1 cellular context compared by ENCODE assay signal in the genomic region with DNA sequence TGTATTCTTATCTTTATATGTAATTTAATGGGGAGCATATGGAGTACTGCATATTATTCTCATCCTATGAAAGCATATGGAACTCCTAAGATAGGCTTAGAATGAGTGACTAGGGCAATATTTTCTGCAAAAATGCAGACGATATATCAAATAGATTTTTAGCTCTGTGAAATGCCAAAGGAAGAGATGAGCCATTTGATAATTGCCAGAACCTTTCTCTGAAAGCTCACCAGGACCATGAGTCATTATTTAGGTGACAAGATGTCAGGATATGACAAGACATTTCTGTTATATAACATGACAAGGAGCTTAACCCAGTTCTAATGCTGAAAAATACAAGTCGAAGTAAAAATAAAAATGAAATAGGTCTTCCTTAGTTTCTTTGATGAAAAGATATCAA.
TF ChIP-seq lines count a peak whose summit lies in the region.

No MANE protein-coding gene starts in this region.

TF ChIP-seq in SK-N-SH, 30 proteins besides CTCF, POLR2A, EP300 and RAD21 (continued from another document):
- TF ChIP-seq POLR2AphosphoS5 (IDR thresholded peaks at IDR 0.05; ENCODE audit: low read depth, low read length), result peak; percentile 96
- TF ChIP-seq FOXJ3 (CRISPR knock-in tag; IDR thresholded peaks at IDR 0.05), result peak; percentile 48; the same call in 1 of the 2 replicates
- TF ChIP-seq RCOR1 (IDR thresholded peaks at IDR 0.05; ENCODE audit: low read length), result peak; percentile 83
- peak; percentile 89 for TF ChIP-seq FOSL2 (IDR thresholded peaks at IDR 0.05; ENCODE audit: borderline replicate concordance, low read depth)
- TF ChIP-seq TAF1 (IDR thresholded peaks at IDR 0.05; ENCODE audit: borderline replicate concordance, low read depth, low read length), result peak; percentile 35; the same call in 1 of the 2 replicates
- TF ChIP-seq, protein P1, sequence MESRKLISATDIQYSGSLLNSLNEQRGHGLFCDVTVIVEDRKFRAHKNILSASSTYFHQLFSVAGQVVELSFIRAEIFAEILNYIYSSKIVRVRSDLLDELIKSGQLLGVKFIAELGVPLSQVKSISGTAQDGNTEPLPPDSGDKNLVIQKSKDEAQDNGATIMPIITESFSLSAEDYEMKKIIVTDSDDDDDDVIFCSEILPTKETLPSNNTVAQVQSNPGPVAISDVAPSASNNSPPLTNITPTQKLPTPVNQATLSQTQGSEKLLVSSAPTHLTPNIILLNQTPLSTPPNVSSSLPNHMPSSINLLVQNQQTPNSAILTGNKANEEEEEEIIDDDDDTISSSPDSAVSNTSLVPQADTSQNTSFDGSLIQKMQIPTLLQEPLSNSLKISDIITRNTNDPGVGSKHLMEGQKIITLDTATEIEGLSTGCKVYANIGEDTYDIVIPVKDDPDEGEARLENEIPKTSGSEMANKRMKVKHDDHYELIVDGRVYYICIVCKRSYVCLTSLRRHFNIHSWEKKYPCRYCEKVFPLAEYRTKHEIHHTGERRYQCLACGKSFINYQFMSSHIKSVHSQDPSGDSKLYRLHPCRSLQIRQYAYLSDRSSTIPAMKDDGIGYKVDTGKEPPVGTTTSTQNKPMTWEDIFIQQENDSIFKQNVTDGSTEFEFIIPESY (IDR thresholded peaks at IDR 0.05; ENCODE audit: borderline replicate concordance, low read depth), result peak; percentile 84
- no peak for TF ChIP-seq ELF1 (IDR thresholded peaks at IDR 0.05)
- peak; percentile 99 for TF ChIP-seq TEAD4 (IDR thresholded peaks at IDR 0.05; ENCODE audit: borderline replicate concordance, insufficient read depth)
- no peak for TF ChIP-seq MXI1 (IDR thresholded peaks at IDR 0.05; ENCODE audit: low read depth, low read length)
- TF ChIP-seq NFIC (IDR thresholded peaks at IDR 0.05; ENCODE audit: borderline replicate concordance), result peak; percentile 95
- peak; percentile 97 for TF ChIP-seq FOXM1 (IDR thresholded peaks at IDR 0.05; ENCODE audit: low read depth)
- TF ChIP-seq SIN3A (IDR thresholded peaks at IDR 0.05; ENCODE audit: borderline replicate concordance, low read depth, low read length), result peak; percentile 94
- peak; percentile 68 for TF ChIP-seq CHD2 (IDR thresholded peaks at IDR 0.05; ENCODE audit: low read length, partially characterized antibody)
- TF ChIP-seq, protein P2, sequence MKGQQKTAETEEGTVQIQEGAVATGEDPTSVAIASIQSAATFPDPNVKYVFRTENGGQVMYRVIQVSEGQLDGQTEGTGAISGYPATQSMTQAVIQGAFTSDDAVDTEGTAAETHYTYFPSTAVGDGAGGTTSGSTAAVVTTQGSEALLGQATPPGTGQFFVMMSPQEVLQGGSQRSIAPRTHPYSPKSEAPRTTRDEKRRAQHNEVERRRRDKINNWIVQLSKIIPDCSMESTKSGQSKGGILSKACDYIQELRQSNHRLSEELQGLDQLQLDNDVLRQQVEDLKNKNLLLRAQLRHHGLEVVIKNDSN (IDR thresholded peaks at IDR 0.05; ENCODE audit: borderline replicate concordance, low read depth), result no peak; the same call in 1 of the 2 replicates
- TF ChIP-seq, protein P3, sequence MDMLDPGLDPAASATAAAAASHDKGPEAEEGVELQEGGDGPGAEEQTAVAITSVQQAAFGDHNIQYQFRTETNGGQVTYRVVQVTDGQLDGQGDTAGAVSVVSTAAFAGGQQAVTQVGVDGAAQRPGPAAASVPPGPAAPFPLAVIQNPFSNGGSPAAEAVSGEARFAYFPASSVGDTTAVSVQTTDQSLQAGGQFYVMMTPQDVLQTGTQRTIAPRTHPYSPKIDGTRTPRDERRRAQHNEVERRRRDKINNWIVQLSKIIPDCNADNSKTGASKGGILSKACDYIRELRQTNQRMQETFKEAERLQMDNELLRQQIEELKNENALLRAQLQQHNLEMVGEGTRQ (IDR thresholded peaks at IDR 0.05; ENCODE audit: borderline replicate concordance, low read depth, low read length), result no peak
